Comparison of ENCODE assay signal across 17 cellular contexts in the genomic region with DNA sequence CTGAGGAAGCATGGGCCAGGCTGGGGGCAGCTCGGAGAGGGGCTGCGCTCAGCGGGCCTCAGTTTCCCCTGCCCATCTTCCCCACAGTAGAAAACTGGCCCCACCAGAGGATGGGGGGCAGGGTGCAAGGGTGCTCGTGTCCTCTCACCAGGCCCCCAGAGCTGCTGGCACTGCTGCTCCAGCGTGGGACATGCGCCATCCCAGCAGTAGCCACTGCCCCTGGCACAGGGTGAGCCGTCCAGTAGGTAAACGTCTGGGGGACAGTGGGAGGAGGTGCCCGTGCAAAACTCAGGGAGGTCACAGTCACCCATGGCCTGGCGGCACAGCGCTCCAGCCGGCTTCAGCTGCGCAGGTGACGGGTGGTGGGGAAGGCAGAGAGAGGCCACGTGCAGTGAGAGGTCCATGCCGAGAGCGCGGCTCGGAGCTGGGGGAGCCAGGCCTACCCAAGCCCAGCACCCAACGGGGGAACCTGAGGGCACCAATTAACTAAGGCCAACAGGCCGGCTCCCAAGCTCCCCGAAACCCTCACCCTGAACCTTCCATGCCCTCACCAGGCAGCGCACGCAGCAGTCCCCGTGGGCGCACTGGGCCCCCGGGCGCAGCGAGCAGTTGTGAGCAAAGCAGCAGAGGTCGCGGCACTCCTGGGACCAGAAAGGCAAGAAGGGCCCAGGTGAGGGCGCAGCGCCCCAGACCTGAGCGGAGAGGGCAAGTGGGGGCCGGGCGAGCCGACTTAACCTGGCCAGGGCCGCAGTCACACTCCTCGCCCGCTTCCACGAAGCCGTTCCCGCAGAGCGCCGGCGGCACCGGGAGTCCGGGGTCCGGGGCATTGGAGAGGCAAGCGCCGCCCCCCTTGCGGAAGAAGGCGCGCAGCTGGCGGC. TPM values are rescaled to one million over a fixed set of nuclear protein-coding genes. Genes with fewer than 3 reads are reported as not detected.
DNase-seq lines count a peak whose midpoint lies in the region; ATAC-seq and TF ChIP-seq lines count a peak whose summit lies in the region.
"Had no signal": no experiment of that assay in that cellular context is flagged by ENCODE, and none has a peak within 500 bp of the region (broad histone marks: within the 10 kb centered on the region; RNA-seq: fewer than 3 reads in every experiment).

No MANE protein-coding gene starts in this region.

- H3K9me3 Mint-ChIP-seq in activated CD8-positive, alpha-beta memory T cell treated with anti-CD3 and anti-CD28 coated beads, Interleukin-2, amount 10 ng/mL, durations not matched to agents 7 days and 5 days (ENCODE audit: low read depth), result no peaks in the 10 kb centered on the region
- H3K9me3 Mint-ChIP-seq in stimulated activated effector memory CD8-positive, alpha-beta T cell treated with anti-CD3 and anti-CD28 coated beads, Interleukin-12 subunit alpha, Interleukin-12 subunit beta, amount 100 ng/mL, for 72 hours, result no peaks in the 10 kb centered on the region
- H3K9me3 Mint-ChIP-seq: activated CD4-positive, alpha-beta T cell treated with anti-CD3 and anti-CD28 coated beads, Interleukin-2, amount 10 ng/mL, durations not matched to agents 7 days and 5 days had no signal

- no peaks in the 10 kb centered on the region for H3K36me3 Mint-ChIP-seq in activated CD8-positive, alpha-beta memory T cell treated with anti-CD3 and anti-CD28 coated beads, Interleukin-2, amount 10 ng/mL, durations not matched to agents 7 days and 5 days
- H3K36me3 Mint-ChIP-seq in stimulated activated effector memory CD8-positive, alpha-beta T cell treated with anti-CD3 and anti-CD28 coated beads, Interleukin-12 subunit alpha, Interleukin-12 subunit beta, amount 100 ng/mL, for 72 hours, result no peaks in the 10 kb centered on the region

- H3K4me2 ChIP-seq in MM.1S (ENCODE audit: low read depth, low read length), result peak overlapping the region; percentile 41; the same call in 1 of the 2 replicates

- H3K4me1 Mint-ChIP-seq in activated CD8-positive, alpha-beta memory T cell treated with anti-CD3 and anti-CD28 coated beads, Interleukin-2, amount 10 ng/mL, durations not matched to agents 7 days and 5 days, result peaks cover 12% of the 10 kb centered on the region
- peaks cover 24% of the 10 kb centered on the region for H3K4me1 Mint-ChIP-seq in stimulated activated effector memory CD8-positive, alpha-beta T cell treated with anti-CD3 and anti-CD28 coated beads, Interleukin-12 subunit alpha, Interleukin-12 subunit beta, amount 100 ng/mL, for 72 hours

- intact Hi-C loops in left ventricle myocardium superior (cut with micrococcal nuclease), result no loop called here

- H3K27me3 ChIP-seq in MM.1S (replicated peaks; ENCODE audit: insufficient read depth, low read length), result peaks cover 54% of the 10 kb centered on the region

- H3K9me3 ChIP-seq in MM.1S (replicated peaks; ENCODE audit: insufficient read depth, low read length), result no peaks in the 10 kb centered on the region
- H3K9me3 ChIP-seq: neutrophil had no signal

- DNase-seq in activated CD8-positive, alpha-beta memory T cell treated with anti-CD3 and anti-CD28 coated beads, Interleukin-2, amount 10 ng/mL, durations not matched to agents 7 days and 5 days, result no peak
- no peak for DNase-seq in activated CD8-positive, alpha-beta memory T cell treated with anti-CD3 and anti-CD28 coated beads, Interleukin-2, amount 50 U/mL, for 4 hours
- DNase-seq in MM.1S (no peak), left ventricle myocardium superior (peak; percentile 26), NCI-H446 (lab: John Stamatoyannopoulos, UW) (no peak), kidney tubule cell (ENCODE audit: low spot score) (no peak), NCI-H446 treated with DMSO at 0.1 percent for 48 hours (lab: John Stamatoyannopoulos, UW) (no peak)
- DNase-seq in stimulated activated effector memory CD8-positive, alpha-beta T cell treated with anti-CD3 and anti-CD28 coated beads, Interleukin-12 subunit alpha, Interleukin-12 subunit beta, amount 100 ng/mL, for 72 hours (ENCODE audit: low spot score in 2 of 2), result no peak
- DNase-seq: activated CD4-positive, alpha-beta T cell treated with anti-CD3 and anti-CD28 coated beads, Interleukin-2, amount 10 ng/mL, durations not matched to agents 7 days and 5 days; amniotic stem cell; hippocampal formation; NCI-H1105 treated with DMSO at 0.1 percent for 48 hours; stimulated activated naive CD4-positive, alpha-beta T cell treated with Interleukin-2 at 50 U/mL for 16 hours had no signal

- CTCF ChIA-PET in activated CD8-positive, alpha-beta memory T cell treated with anti-CD3 and anti-CD28 coated beads, Interleukin-2, amount 10 ng/mL, durations not matched to agents 7 days and 5 days (lab: Charles Lee), result interaction anchor here (1.0 to 9.8 kb wide), 5 partner anchors 10 to 109 kb away, joined by 3 to 122 read pairs (median 3); a partner anchor contains a TSS

- H3K9me2 ChIP-seq in MM.1S (replicated peaks; ENCODE audit: insufficient read depth, low read length), result no peaks in the 10 kb centered on the region

- H2AFZ ChIP-seq in MM.1S (ENCODE audit: low read length), result 0 out of 2 replicates have a peak overlapping the region, but pooled peaks have one; percentile 3

- no peak overlapping the region for H3K27ac Mint-ChIP-seq in activated CD8-positive, alpha-beta memory T cell treated with anti-CD3 and anti-CD28 coated beads, Interleukin-2, amount 10 ng/mL, durations not matched to agents 7 days and 5 days
- H3K27ac Mint-ChIP-seq in stimulated activated effector memory CD8-positive, alpha-beta T cell treated with anti-CD3 and anti-CD28 coated beads, Interleukin-12 subunit alpha, Interleukin-12 subunit beta, amount 100 ng/mL, for 72 hours, result no peak overlapping the region
- H3K27ac Mint-ChIP-seq: activated CD4-positive, alpha-beta T cell treated with anti-CD3 and anti-CD28 coated beads, Interleukin-2, amount 10 ng/mL, durations not matched to agents 7 days and 5 days had no signal

- H3K4me1 ChIP-seq in MM.1S (ENCODE audit: low read length), result no peaks in the 10 kb centered on the region

- 0 out of 2 replicates have a peak overlapping the region, but pooled peaks have one; percentile 27 for H3K4me3 ChIP-seq in MM.1S (ENCODE audit: low read length)
- H3K4me3 ChIP-seq: lung had no signal

- no peaks in the 10 kb centered on the region for H3K79me2 ChIP-seq in MM.1S (ENCODE audit: low read length)

- H3K36me3 ChIP-seq in MM.1S (replicated peaks; ENCODE audit: insufficient read depth, low read length), result no peaks in the 10 kb centered on the region
- H3K36me3 ChIP-seq: neutrophil had no signal

- peaks cover 81% of the 10 kb centered on the region for H3K27me3 Mint-ChIP-seq in activated CD8-positive, alpha-beta memory T cell treated with anti-CD3 and anti-CD28 coated beads, Interleukin-2, amount 10 ng/mL, durations not matched to agents 7 days and 5 days

- H3K27ac ChIP-seq in MM.1S (ENCODE audit: low read length), result no peak overlapping the region
- H3K27ac ChIP-seq: neutrophil had no signal

- H4K20me1 ChIP-seq in MM.1S (ENCODE audit: insufficient read depth, low read length), result no peaks in the 10 kb centered on the region

- no peak overlapping the region for H3K9ac ChIP-seq in MM.1S (ENCODE audit: low read length)

- peak; percentile 9; the same call in 1 of the 2 replicates for TF ChIP-seq CTCF in MM.1S (IDR thresholded peaks at IDR 0.05; ENCODE audit: low read length)

- ATAC-seq in activated CD8-positive, alpha-beta memory T cell treated with anti-CD3 and anti-CD28 coated beads, Interleukin-2, amount 10 ng/mL, durations not matched to agents 7 days and 5 days, result peak; percentile 32
- ATAC-seq in left ventricle myocardium superior, result no peak
- ATAC-seq in stimulated activated effector memory CD8-positive, alpha-beta T cell treated with anti-CD3 and anti-CD28 coated beads, Interleukin-12 subunit alpha, Interleukin-12 subunit beta, amount 100 ng/mL, for 72 hours, result no peak
- ATAC-seq: esophagus mucosa had no signal

- no peaks in the 10 kb centered on the region for H3F3A ChIP-seq in MM.1S (ENCODE audit: insufficient read depth, low read length)

- H3K4me3 Mint-ChIP-seq in activated CD8-positive, alpha-beta memory T cell treated with anti-CD3 and anti-CD28 coated beads, Interleukin-2, amount 10 ng/mL, durations not matched to agents 7 days and 5 days, result no peak overlapping the region
- peak overlapping the region; percentile 29 for H3K4me3 Mint-ChIP-seq in stimulated activated effector memory CD8-positive, alpha-beta T cell treated with anti-CD3 and anti-CD28 coated beads, Interleukin-12 subunit alpha, Interleukin-12 subunit beta, amount 100 ng/mL, for 72 hours
- H3K4me3 Mint-ChIP-seq: activated CD4-positive, alpha-beta T cell treated with anti-CD3 and anti-CD28 coated beads, Interleukin-2, amount 10 ng/mL, durations not matched to agents 7 days and 5 days had no signal

RNA-seq across cellular contexts. Expression of a gene that starts 9.0 kb away (rescaled TPM):
- not detected for total RNA-seq in activated CD8-positive, alpha-beta memory T cell treated with anti-CD3 and anti-CD28 coated beads, Interleukin-2, amount 10 ng/mL, durations not matched to agents 7 days and 5 days
- total RNA-seq in left ventricle myocardium superior, result not detected
- total RNA-seq: activated CD4-positive, alpha-beta T cell treated with anti-CD3 and anti-CD28 coated beads, Interleukin-2, amount 10 ng/mL, durations not matched to agents 7 days and 5 days; esophagus mucosa; lung; NCI-H460 had no signal

RNA-seq across cellular contexts. Expression of a gene that starts 9.6 kb away (rescaled TPM):
- not detected for total RNA-seq in activated CD8-positive, alpha-beta memory T cell treated with anti-CD3 and anti-CD28 coated beads, Interleukin-2, amount 10 ng/mL, durations not matched to agents 7 days and 5 days
- 12.2 TPM for total RNA-seq in left ventricle myocardium superior
- total RNA-seq: activated CD4-positive, alpha-beta T cell treated with anti-CD3 and anti-CD28 coated beads, Interleukin-2, amount 10 ng/mL, durations not matched to agents 7 days and 5 days had no signal

RNA-seq across cellular contexts. Expression of a gene that starts 40.2 kb away (rescaled TPM):
- not detected for total RNA-seq in activated CD8-positive, alpha-beta memory T cell treated with anti-CD3 and anti-CD28 coated beads, Interleukin-2, amount 10 ng/mL, durations not matched to agents 7 days and 5 days
- total RNA-seq in left ventricle myocardium superior, result 7.1 TPM
- total RNA-seq: activated CD4-positive, alpha-beta T cell treated with anti-CD3 and anti-CD28 coated beads, Interleukin-2, amount 10 ng/mL, durations not matched to agents 7 days and 5 days; NCI-H460 had no signal

Comparison
In these comparisons a context has a peak if more than half of its experiments do, and no peak if none do; other contexts are left out.
1. RNA of a gene that starts 9.6 kb away (total RNA-seq): 12.2 TPM in left ventricle myocardium superior (single experiment); not detected in activated CD8-positive, alpha-beta memory T cell treated with anti-CD3 and anti-CD28 coated beads, Interleukin-2, amount 10 ng/mL, durations not matched to agents 7 days and 5 days; every median in the first group is over 10 times any median in the second.